ENCODE assay signal across 8 cellular contexts in the genomic region with DNA sequence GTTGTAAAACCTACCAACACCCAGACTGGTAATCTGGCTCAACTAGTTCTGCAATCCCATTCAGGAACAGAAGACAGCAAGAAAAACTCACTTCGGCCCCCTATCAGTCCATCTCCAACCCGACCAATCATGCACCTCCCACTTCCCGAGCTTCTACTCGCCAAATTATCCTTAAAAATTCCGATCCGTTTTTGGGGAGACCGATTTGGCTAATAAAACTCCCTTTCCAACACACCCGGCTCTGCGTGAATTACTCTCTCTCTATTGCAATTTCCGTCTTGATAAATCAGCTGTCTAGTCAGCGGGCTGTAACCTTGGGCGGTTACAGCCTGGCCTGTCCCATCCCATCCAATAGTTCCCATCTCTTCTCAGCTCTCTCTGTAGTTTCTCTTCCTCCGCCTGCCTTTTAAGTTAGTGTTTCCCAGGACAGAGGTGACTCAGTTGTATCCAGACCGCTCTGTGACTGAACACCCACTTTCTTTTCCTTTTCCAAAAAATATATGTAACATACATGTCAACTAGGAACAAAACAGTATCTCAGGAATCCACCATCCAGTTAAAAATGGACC. TPM values are rescaled to one million over a fixed set of nuclear protein-coding genes. Genes with fewer than 3 reads are reported as not detected.
A peak's percentile ranks its signal among the peaks of the same experiment; 100 is the strongest.
DNase-seq lines count a peak whose midpoint lies in the region; ATAC-seq and TF ChIP-seq lines count a peak whose summit lies in the region.

No MANE protein-coding gene starts in this region.

- ATAC-seq in GM21360 (IDR thresholded peaks at IDR 0.05; ENCODE audit: unreplicated experiment): peak; percentile 6

- H3K36me3 ChIP-seq in KOPT-K1 (ENCODE audit: insufficient read depth, low read length) (peaks cover 37% of the 10 kb centered on the region), neural cell (ENCODE audit: insufficient read depth, low read length) (no peaks in the 10 kb centered on the region)

- H4K20me1 ChIP-seq in neural cell (ENCODE audit: insufficient read depth): no peaks in the 10 kb centered on the region

- no peak for TF ChIP-seq RAD21 in neural cell (conservative IDR thresholded peaks at IDR 0.05)

- peak overlapping the region; percentile 95 for H3K4me2 ChIP-seq in neural cell (ENCODE audit: low read length)

- peak; percentile 72 for DNase-seq in EL
- peak; percentile 16 to 34 for DNase-seq in activated CD4-positive, alpha-beta T cell treated with anti-CD3 and anti-CD28 coated beads, Interleukin-2, amount 50 U/mL, for 48 hours
- peak; percentile 67 for DNase-seq in fibroblast of peridontal ligament (ENCODE audit: extremely low read depth)
- no peak for DNase-seq in NCI-H2081 treated with DMSO at 0.1 percent for 48 hours (lab: John Stamatoyannopoulos, UW)
- DNase-seq in activated CD8-positive, alpha-beta memory T cell treated with anti-CD3 and anti-CD28 coated beads, Interleukin-2, amount 50 U/mL, for 4 hours: no peak

- no peaks in the 10 kb centered on the region for H3F3A ChIP-seq in neural cell (ENCODE audit: insufficient read depth, low read length, poor library complexity, severe bottlenecking)

- no peaks in the 10 kb centered on the region for H3K9me3 ChIP-seq in KOPT-K1 (ENCODE audit: insufficient read depth, low read length, poor library complexity, severe bottlenecking)
- H3K9me3 ChIP-seq in neural cell (ENCODE audit: low read length): no peaks in the 10 kb centered on the region

- peak overlapping the region; percentile 90 for H3K27ac ChIP-seq in KOPT-K1 (ENCODE audit: low read depth, low read length, poor library complexity, severe bottlenecking)
- H3K27ac ChIP-seq in neural cell (ENCODE audit: low read length): peak overlapping the region; percentile 79

- no peak for TF ChIP-seq CTCF in neural cell (IDR thresholded peaks at IDR 0.05; ENCODE audit: poor library complexity, severe bottlenecking)

- no peaks in the 10 kb centered on the region for H3K9me2 ChIP-seq in neural cell (ENCODE audit: insufficient read depth, low read length)

- peak overlapping the region; percentile 71 for H3K4me3 ChIP-seq in neural cell (ENCODE audit: low read length)

- no peaks in the 10 kb centered on the region for H3K27me3 ChIP-seq in neural cell (ENCODE audit: insufficient read depth, low read depth, low read length)

- peaks cover 37% of the 10 kb centered on the region for H3K79me2 ChIP-seq in neural cell (replicated peaks; ENCODE audit: insufficient read depth, low read length)

- peak overlapping the region; percentile 81 for H3K9ac ChIP-seq in neural cell (ENCODE audit: low read length)

- H2AFZ ChIP-seq in neural cell (ENCODE audit: low read depth, low read length): peak overlapping the region; percentile 67

- no peak for TF ChIP-seq EP300 in neural cell (conservative IDR thresholded peaks at IDR 0.05; ENCODE audit: poor library complexity, severe bottlenecking)

TF ChIP-seq in neural cell, 6 proteins besides CTCF, POLR2A, EP300 and RAD21:
- TF ChIP-seq, protein P1, sequence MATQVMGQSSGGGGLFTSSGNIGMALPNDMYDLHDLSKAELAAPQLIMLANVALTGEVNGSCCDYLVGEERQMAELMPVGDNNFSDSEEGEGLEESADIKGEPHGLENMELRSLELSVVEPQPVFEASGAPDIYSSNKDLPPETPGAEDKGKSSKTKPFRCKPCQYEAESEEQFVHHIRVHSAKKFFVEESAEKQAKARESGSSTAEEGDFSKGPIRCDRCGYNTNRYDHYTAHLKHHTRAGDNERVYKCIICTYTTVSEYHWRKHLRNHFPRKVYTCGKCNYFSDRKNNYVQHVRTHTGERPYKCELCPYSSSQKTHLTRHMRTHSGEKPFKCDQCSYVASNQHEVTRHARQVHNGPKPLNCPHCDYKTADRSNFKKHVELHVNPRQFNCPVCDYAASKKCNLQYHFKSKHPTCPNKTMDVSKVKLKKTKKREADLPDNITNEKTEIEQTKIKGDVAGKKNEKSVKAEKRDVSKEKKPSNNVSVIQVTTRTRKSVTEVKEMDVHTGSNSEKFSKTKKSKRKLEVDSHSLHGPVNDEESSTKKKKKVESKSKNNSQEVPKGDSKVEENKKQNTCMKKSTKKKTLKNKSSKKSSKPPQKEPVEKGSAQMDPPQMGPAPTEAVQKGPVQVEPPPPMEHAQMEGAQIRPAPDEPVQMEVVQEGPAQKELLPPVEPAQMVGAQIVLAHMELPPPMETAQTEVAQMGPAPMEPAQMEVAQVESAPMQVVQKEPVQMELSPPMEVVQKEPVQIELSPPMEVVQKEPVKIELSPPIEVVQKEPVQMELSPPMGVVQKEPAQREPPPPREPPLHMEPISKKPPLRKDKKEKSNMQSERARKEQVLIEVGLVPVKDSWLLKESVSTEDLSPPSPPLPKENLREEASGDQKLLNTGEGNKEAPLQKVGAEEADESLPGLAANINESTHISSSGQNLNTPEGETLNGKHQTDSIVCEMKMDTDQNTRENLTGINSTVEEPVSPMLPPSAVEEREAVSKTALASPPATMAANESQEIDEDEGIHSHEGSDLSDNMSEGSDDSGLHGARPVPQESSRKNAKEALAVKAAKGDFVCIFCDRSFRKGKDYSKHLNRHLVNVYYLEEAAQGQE (IDR thresholded peaks at IDR 0.05; ENCODE audit: borderline replicate concordance): peak; percentile 7
- TF ChIP-seq POLR2AphosphoS5 (IDR thresholded peaks at IDR 0.05): no peak

RNA-seq across cellular contexts. Expression of a gene that starts 0.8 kb away (rescaled TPM):
- 33.5 and 48.9 TPM in 2 replicates for polyA plus RNA-seq in neural cell
- 39.2 and 58.0 TPM in 2 replicates for polyA minus RNA-seq in neural cell

Comparison
In these comparisons a context has a peak if more than half of its experiments do, and no peak if none do; other contexts are left out.
1. DNase-seq: peak in EL (single experiment), activated CD4-positive, alpha-beta T cell treated with anti-CD3 and anti-CD28 coated beads, Interleukin-2, amount 50 U/mL, for 48 hours (2 of 2) and fibroblast of peridontal ligament (single experiment); none in NCI-H2081 treated with DMSO at 0.1 percent for 48 hours (single experiment) and activated CD8-positive, alpha-beta memory T cell treated with anti-CD3 and anti-CD28 coated beads, Interleukin-2, amount 50 U/mL, for 4 hours (single experiment).